In the genomic region with DNA sequence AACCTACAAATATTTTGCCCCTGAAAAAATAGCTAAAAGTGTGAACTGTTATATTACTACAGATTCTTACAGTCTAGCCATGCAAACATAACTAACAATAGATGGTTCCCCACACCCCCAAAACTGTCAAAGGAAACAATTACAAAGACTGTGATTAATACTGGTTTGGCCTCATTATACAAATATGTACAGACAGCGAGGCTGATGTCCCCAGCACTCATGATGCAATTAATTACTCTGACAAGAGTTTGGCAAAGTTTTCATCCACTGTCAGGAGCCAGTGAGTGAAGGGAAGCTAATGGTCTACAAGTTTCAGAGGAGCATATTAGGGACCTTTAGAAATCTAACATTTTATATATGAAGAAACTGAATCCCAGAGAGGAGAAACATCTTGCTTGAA, we compare ENCODE assay signal across 11 cellular contexts.
DNase-seq lines count a peak whose midpoint lies in the region; ATAC-seq and TF ChIP-seq lines count a peak whose summit lies in the region.
"Had no signal": no experiment of that assay in that cellular context is flagged by ENCODE, and none has a peak within 500 bp of the region (broad histone marks: within the 10 kb centered on the region; RNA-seq: fewer than 3 reads in every experiment).

No MANE protein-coding gene starts in this region.

- peaks cover 47% of the 10 kb centered on the region for H3K36me3 Mint-ChIP-seq in GM23338 (ENCODE audit: low read depth)

- H3K27ac ChIP-seq in GM23338 (ENCODE audit: low read depth) (peak overlapping the region; percentile 81), osteoblast (ENCODE audit: low read depth, low read length) (peak overlapping the region; percentile 49), esophagus squamous epithelium (peak overlapping the region in 2 of 4 donors; percentile 6 to 26)

- no peaks in the 10 kb centered on the region for H3K27me3 Mint-ChIP-seq in GM23338 (ENCODE audit: insufficient read depth, low read depth, poor library complexity)

- H3K9me3 ChIP-seq in osteoblast (ENCODE audit: low read depth, low read length): no peaks in the 10 kb centered on the region
- H3K9me3 ChIP-seq in esophagus squamous epithelium: no peaks in the 10 kb centered on the region
- H3K9me3 ChIP-seq in MG63: no peaks in the 10 kb centered on the region

- no peaks in the 10 kb centered on the region for H3K9me2 ChIP-seq in GM23338 (ENCODE audit: insufficient read depth)

- H2AFZ ChIP-seq in GM23338 (no peak overlapping the region), osteoblast (ENCODE audit: low read length) (no peak overlapping the region)

- H3F3A ChIP-seq in GM23338 (replicated peaks; ENCODE audit: low read depth): no peaks in the 10 kb centered on the region

- H3K27ac Mint-ChIP-seq in GM23338: peak overlapping the region; percentile 61
- H3K27ac Mint-ChIP-seq: T-helper 1 cell treated with Interleukin-12 subunit alpha and Interleukin-12 subunit beta and Interleukin-4 antibody, amounts not matched to agents 30 μg/mL and 1 μg/mL, for 36 hours had no signal

- DNase-seq in GM23338 (ENCODE audit: low spot score): no peak
- DNase-seq in RKO (ENCODE audit: low spot score): peak; percentile 45
- DNase-seq in fibroblast of mammary gland (ENCODE audit: low read depth): peak; percentile 65
- no peak for DNase-seq in osteoblast (ENCODE audit: insufficient read length, low spot score, missing footprints)
- DNase-seq in esophagus squamous epithelium (lab: John Stamatoyannopoulos, UW): no peak
- DNase-seq in globus pallidus (ENCODE audit: low spot score): no peak
- DNase-seq in MG63: no peak
- DNase-seq: activated CD4-positive, alpha-beta T cell treated with anti-CD3 and anti-CD28 coated beads, Interleukin-2, amount 50 U/mL, for 4 hours; NCI-H2029 had no signal

- 25 to 36% methylated on average over 1 of the region's 1 CpG for WGBS in esophagus squamous epithelium, 2 donors

- ATAC-seq in GM23338 (no peak), GM18519 (IDR thresholded peaks at IDR 0.05; ENCODE audit: low FRiP score, unreplicated experiment) (no peak)

- H3K36me3 ChIP-seq in GM23338 (ENCODE audit: insufficient read depth) (peaks cover 12% of the 10 kb centered on the region; the same call in 1 of the 2 replicates), osteoblast (ENCODE audit: insufficient read depth, low read length) (peaks cover 21% of the 10 kb centered on the region), esophagus squamous epithelium (peaks cover 0 to 77% (median 14%) of the 10 kb centered on the region in 3 donors), MG63 (peaks cover 57% of the 10 kb centered on the region)

- intact Hi-C loops in esophagus squamous epithelium (cut with DNase I): no loop called here

- H3K79me2 ChIP-seq in GM23338 (replicated peaks; ENCODE audit: insufficient read depth) (no peaks in the 10 kb centered on the region), osteoblast (ENCODE audit: insufficient read depth, low read length) (no peaks in the 10 kb centered on the region)

- H4K20me1 ChIP-seq in GM23338 (replicated peaks; ENCODE audit: insufficient read depth) (no peaks in the 10 kb centered on the region), osteoblast (ENCODE audit: insufficient read depth, low read length) (no peaks in the 10 kb centered on the region)

- H3K9me3 Mint-ChIP-seq in GM23338: no peaks in the 10 kb centered on the region
- H3K9me3 Mint-ChIP-seq: T-helper 1 cell treated with Interleukin-12 subunit alpha and Interleukin-12 subunit beta and Interleukin-4 antibody, amounts not matched to agents 30 μg/mL and 1 μg/mL, for 36 hours had no signal

- TF ChIP-seq CTCF in GM23338 (conservative IDR thresholded peaks at IDR 0.05; ENCODE audit: low read depth in 2 of 2): no peak
- TF ChIP-seq CTCF in fibroblast of mammary gland (conservative IDR thresholded peaks at IDR 0.05; ENCODE audit: control insufficient read depth, insufficient read depth, low read depth, low read length): no peak
- TF ChIP-seq CTCF in osteoblast (IDR thresholded peaks at IDR 0.05; ENCODE audit: extremely low read depth, low read depth, low read length): no peak
- no peak for TF ChIP-seq CTCF in esophagus squamous epithelium (IDR thresholded peaks at IDR 0.05)

- peaks cover 46% of the 10 kb centered on the region for H3K4me1 Mint-ChIP-seq in GM23338

- H3K4me2 ChIP-seq in GM23338: peak overlapping the region; percentile 40; the same call in 1 of the 2 replicates
- peak overlapping the region; percentile 26 for H3K4me2 ChIP-seq in osteoblast (ENCODE audit: insufficient read depth, low read length)

- no peak for TF ChIP-seq POLR2A in esophagus squamous epithelium (IDR thresholded peaks at IDR 0.05)

- no peak overlapping the region for H3K4me3 Mint-ChIP-seq in GM23338
- H3K4me3 Mint-ChIP-seq: T-helper 1 cell treated with Interleukin-12 subunit alpha and Interleukin-12 subunit beta and Interleukin-4 antibody, amounts not matched to agents 30 μg/mL and 1 μg/mL, for 36 hours had no signal

- H3K4me1 ChIP-seq in GM23338 (ENCODE audit: insufficient read depth): peaks cover 30% of the 10 kb centered on the region
- peaks cover 35% of the 10 kb centered on the region for H3K4me1 ChIP-seq in osteoblast (ENCODE audit: insufficient read depth, low read length)
- H3K4me1 ChIP-seq in esophagus squamous epithelium: peaks cover 0 to 41% (median 8%) of the 10 kb centered on the region in 3 donors

- H3K27me3 ChIP-seq in GM23338 (ENCODE audit: insufficient read depth) (no peaks in the 10 kb centered on the region), osteoblast (ENCODE audit: insufficient read depth, low read length) (no peaks in the 10 kb centered on the region), esophagus squamous epithelium (no peaks in the 10 kb centered on the region), MG63 (no peaks in the 10 kb centered on the region)

- H3K4me3 ChIP-seq in GM23338: no peak overlapping the region
- no peak overlapping the region for H3K4me3 ChIP-seq in fibroblast of mammary gland (ENCODE audit: control insufficient read depth, low read depth, low read length)
- H3K4me3 ChIP-seq in osteoblast (ENCODE audit: insufficient read depth, low read length): no peak overlapping the region
- no peak overlapping the region for H3K4me3 ChIP-seq in esophagus squamous epithelium
- H3K4me3 ChIP-seq in MG63: no peak overlapping the region

TF ChIP-seq in GM23338, 12 proteins besides CTCF, POLR2A, EP300 and RAD21 (continues in another document):
- no peak for TF ChIP-seq ZNF114 (CRISPR knock-in tag; IDR thresholded peaks at IDR 0.05)
- TF ChIP-seq, protein P1, sequence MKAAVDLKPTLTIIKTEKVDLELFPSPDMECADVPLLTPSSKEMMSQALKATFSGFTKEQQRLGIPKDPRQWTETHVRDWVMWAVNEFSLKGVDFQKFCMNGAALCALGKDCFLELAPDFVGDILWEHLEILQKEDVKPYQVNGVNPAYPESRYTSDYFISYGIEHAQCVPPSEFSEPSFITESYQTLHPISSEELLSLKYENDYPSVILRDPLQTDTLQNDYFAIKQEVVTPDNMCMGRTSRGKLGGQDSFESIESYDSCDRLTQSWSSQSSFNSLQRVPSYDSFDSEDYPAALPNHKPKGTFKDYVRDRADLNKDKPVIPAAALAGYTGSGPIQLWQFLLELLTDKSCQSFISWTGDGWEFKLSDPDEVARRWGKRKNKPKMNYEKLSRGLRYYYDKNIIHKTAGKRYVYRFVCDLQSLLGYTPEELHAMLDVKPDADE (IDR thresholded peaks at IDR 0.05): no peak
- no peak for TF ChIP-seq EZH2phosphoT487 (IDR thresholded peaks at IDR 0.05; ENCODE audit: unreplicated experiment)
- no peak for TF ChIP-seq POLR2AphosphoS5 (IDR thresholded peaks at IDR 0.05; ENCODE audit: low read depth)
- TF ChIP-seq ZNF331 (CRISPR knock-in tag; IDR thresholded peaks at IDR 0.05; ENCODE audit: low read depth): no peak
- TF ChIP-seq JUNB (IDR thresholded peaks at IDR 0.05; ENCODE audit: unreplicated experiment): no peak
- TF ChIP-seq CREB1 (CRISPR knock-in tag; IDR thresholded peaks at IDR 0.05; ENCODE audit: low read depth): no peak
- no peak for TF ChIP-seq STAT1 (IDR thresholded peaks at IDR 0.05; ENCODE audit: unreplicated experiment)

Comparison
In these comparisons a context has a peak if more than half of its experiments do, and no peak if none do; other contexts are left out.
1. DNase-seq: peak in RKO (single experiment) and fibroblast of mammary gland (single experiment); none in GM23338 (single experiment), osteoblast (single experiment), esophagus squamous epithelium (single experiment), globus pallidus (single experiment) and MG63 (single experiment).